21 cellular contexts compared by ENCODE assay signal in genomic region chr5:362189-362588, GRCh38. TPM values are rescaled to one million over a fixed set of nuclear protein-coding genes. Genes with fewer than 3 reads are reported as not detected.
DNase-seq lines count a peak whose midpoint lies in the region; ATAC-seq and TF ChIP-seq lines count a peak whose summit lies in the region.
"Had no signal": no experiment of that assay in that cellular context is flagged by ENCODE, and none has a peak within 500 bp of the region (broad histone marks: within the 10 kb centered on the region; RNA-seq: fewer than 3 reads in every experiment).

No MANE protein-coding gene starts in this region.

- H3K27me3 ChIP-seq in osteoblast (ENCODE audit: insufficient read depth, low read length) = no peaks in the 10 kb centered on the region
- H3K27me3 ChIP-seq in vagina = no peaks in the 10 kb centered on the region
- H3K27me3 ChIP-seq: BLaER1 treated with 17β-estradiol and CSF1 and Interleukin-3, amounts not matched to agents 10 nM and 100 nM; SJSA1 had no signal

- H3K4me1 Mint-ChIP-seq in activated naive CD8-positive, alpha-beta T cell (ENCODE audit: low read depth) = peaks cover 3% of the 10 kb centered on the region
- peaks cover 4% of the 10 kb centered on the region for H3K4me1 Mint-ChIP-seq in activated naive CD8-positive, alpha-beta T cell treated with anti-CD3 and anti-CD28 coated beads, Interleukin-2, amount 50 U/mL, for 24 hours
- H3K4me1 Mint-ChIP-seq: GM23338 had no signal

- H3K9me3 ChIP-seq in osteoblast (ENCODE audit: low read depth, low read length) (peaks cover 2% of the 10 kb centered on the region), vagina (peaks cover 2% of the 10 kb centered on the region)

- H3K27ac Mint-ChIP-seq in activated naive CD8-positive, alpha-beta T cell = peak overlapping the region; percentile 30
- H3K27ac Mint-ChIP-seq in activated naive CD8-positive, alpha-beta T cell treated with anti-CD3 and anti-CD28 coated beads, Interleukin-2, amount 50 U/mL, for 24 hours = no peak overlapping the region
- H3K27ac Mint-ChIP-seq: CD4-positive, alpha-beta T cell; GM23338 had no signal

- H3K27ac ChIP-seq in coronary artery = no peak overlapping the region
- peak overlapping the region; percentile 31 for H3K27ac ChIP-seq in osteoblast (ENCODE audit: low read depth, low read length)
- no peak overlapping the region for H3K27ac ChIP-seq in vagina
- H3K27ac ChIP-seq: BLaER1 treated with 17β-estradiol and CSF1 and Interleukin-3, amounts not matched to agents 10 nM and 100 nM; SJSA1 had no signal

- TF ChIP-seq POLR2A in vagina (IDR thresholded peaks at IDR 0.05) = no peak

- peaks cover 22% of the 10 kb centered on the region for H3K36me3 Mint-ChIP-seq in activated naive CD8-positive, alpha-beta T cell
- peaks cover 29% of the 10 kb centered on the region for H3K36me3 Mint-ChIP-seq in activated naive CD8-positive, alpha-beta T cell treated with anti-CD3 and anti-CD28 coated beads, Interleukin-2, amount 50 U/mL, for 24 hours (ENCODE audit: low read depth)

- no peak for ATAC-seq in activated naive CD8-positive, alpha-beta T cell treated with anti-CD3 and anti-CD28 coated beads, Interleukin-2, amount 50 U/mL, for 24 hours
- no peak for ATAC-seq in HG03097 (IDR thresholded peaks at IDR 0.05; ENCODE audit: low FRiP score, unreplicated experiment)
- ATAC-seq: GM23338, K562 had no signal

- no peak overlapping the region for H2AFZ ChIP-seq in osteoblast (ENCODE audit: low read length)
- H2AFZ ChIP-seq: GM23338 had no signal

- H3K9me3 Mint-ChIP-seq in activated naive CD8-positive, alpha-beta T cell (ENCODE audit: low read depth) = peaks cover 13% of the 10 kb centered on the region
- peaks cover 16% of the 10 kb centered on the region for H3K9me3 Mint-ChIP-seq in activated naive CD8-positive, alpha-beta T cell treated with anti-CD3 and anti-CD28 coated beads, Interleukin-2, amount 50 U/mL, for 24 hours
- H3K9me3 Mint-ChIP-seq: GM23338 had no signal

- H3K79me2 ChIP-seq in osteoblast (ENCODE audit: insufficient read depth, low read length) = peaks cover 58% of the 10 kb centered on the region

- H4K20me1 ChIP-seq in osteoblast (ENCODE audit: insufficient read depth, low read length) = no peaks in the 10 kb centered on the region
- H4K20me1 ChIP-seq: BLaER1 treated with 17β-estradiol and CSF1 and Interleukin-3, amounts not matched to agents 10 nM and 100 nM had no signal

- no peak for DNase-seq in activated naive CD8-positive, alpha-beta T cell treated with anti-CD3 and anti-CD28 coated beads, Interleukin-2, amount 50 U/mL, for 24 hours
- DNase-seq in coronary artery (ENCODE audit: low spot score) (peak; percentile 50), osteoblast (ENCODE audit: insufficient read length, low spot score, missing footprints) (peak; percentile 42), vagina (ENCODE audit: extremely low spot score in 2 of 2) (peak; percentile 40 to 58), kidney glomerular epithelial cell (lab: John Stamatoyannopoulos, UW) (no peak)
- DNase-seq: CD4-positive, alpha-beta T cell; HCEC 1CT; MV-4-11; NCI-H1105; NCI-H1436 treated with DMSO at 0.1 percent for 48 hours; NCI-H187 treated with DMSO at 0.1 percent for 48 hours; NCI-H2171 treated with DMSO at 0.1 percent for 48 hours; NCI-H345; NCI-H524; NCI-H748 treated with DMSO at 0.1 percent for 48 hours had no signal

- H3K4me3 Mint-ChIP-seq in activated naive CD8-positive, alpha-beta T cell = no peak overlapping the region
- H3K4me3 Mint-ChIP-seq in activated naive CD8-positive, alpha-beta T cell treated with anti-CD3 and anti-CD28 coated beads, Interleukin-2, amount 50 U/mL, for 24 hours = no peak overlapping the region
- H3K4me3 Mint-ChIP-seq: CD4-positive, alpha-beta T cell; GM23338 had no signal

- H3K4me2 ChIP-seq in osteoblast (ENCODE audit: insufficient read depth, low read length) = no peak overlapping the region
- H3K4me2 ChIP-seq: GM23338 had no signal

- H3K36me3 ChIP-seq in osteoblast (ENCODE audit: insufficient read depth, low read length) (peaks cover 66% of the 10 kb centered on the region), vagina (no peaks in the 10 kb centered on the region)

- H3K4me1 ChIP-seq in osteoblast (ENCODE audit: insufficient read depth, low read length) = peaks cover 5% of the 10 kb centered on the region
- H3K4me1 ChIP-seq in vagina = no peaks in the 10 kb centered on the region
- H3K4me1 ChIP-seq: SJSA1 had no signal

- intact Hi-C loops in vagina (cut with DNase I) = no loop called here

- H3K4me3 ChIP-seq in coronary artery (no peak overlapping the region), osteoblast (ENCODE audit: insufficient read depth, low read length) (no peak overlapping the region), vagina (no peak overlapping the region)
- H3K4me3 ChIP-seq: BLaER1 treated with 17β-estradiol and CSF1 and Interleukin-3, amounts not matched to agents 10 nM and 100 nM; GM23338; K562; SJSA1 had no signal

- no peaks in the 10 kb centered on the region for H3K27me3 Mint-ChIP-seq in activated naive CD8-positive, alpha-beta T cell
- H3K27me3 Mint-ChIP-seq in activated naive CD8-positive, alpha-beta T cell treated with anti-CD3 and anti-CD28 coated beads, Interleukin-2, amount 50 U/mL, for 24 hours = no peaks in the 10 kb centered on the region

- no peak for TF ChIP-seq CTCF in coronary artery (IDR thresholded peaks at IDR 0.05)
- TF ChIP-seq CTCF in osteoblast (IDR thresholded peaks at IDR 0.05; ENCODE audit: extremely low read depth, low read depth, low read length) = no peak
- no peak for TF ChIP-seq CTCF in vagina (IDR thresholded peaks at IDR 0.05)

RNA-seq across cellular contexts. Expression of gene AHRR, which starts 40.7 kb away (rescaled TPM):
- total RNA-seq in osteoblast (52.2 and 54.6 TPM in 2 replicates), vagina (11.3 TPM)

Comparison
In these comparisons a context has a peak if more than half of its experiments do, and no peak if none do; other contexts are left out.
1. DNase-seq: peak in coronary artery (single experiment), osteoblast (single experiment) and vagina (2 of 2); none in activated naive CD8-positive, alpha-beta T cell treated with anti-CD3 and anti-CD28 coated beads, Interleukin-2, amount 50 U/mL, for 24 hours (single experiment) and kidney glomerular epithelial cell (single experiment).